Comparison of ENCODE assay signal across 32 cellular contexts in the genomic region with DNA sequence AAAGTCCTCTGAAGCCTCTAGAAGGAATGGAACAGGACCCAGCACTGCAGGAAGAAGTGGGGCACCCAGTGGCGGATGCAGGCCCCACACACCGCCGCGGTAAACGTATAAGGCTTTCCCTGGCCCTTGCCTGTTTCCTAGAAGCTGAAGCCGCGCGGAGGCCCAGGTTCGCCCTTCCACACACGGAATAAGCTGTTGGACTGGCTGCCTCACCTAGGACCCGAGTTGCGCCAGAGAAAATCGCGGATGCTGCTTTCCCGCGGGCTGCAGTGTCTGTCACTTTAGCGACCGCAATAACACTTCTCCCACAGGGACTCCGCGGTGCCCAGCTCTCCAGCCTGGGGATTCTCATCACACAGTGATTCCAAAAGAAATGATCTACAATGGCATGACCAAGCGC.
"Had no signal": no experiment of that assay in that cellular context is flagged by ENCODE, and none has a peak within 500 bp of the region (broad histone marks: within the 10 kb centered on the region; RNA-seq: fewer than 3 reads in every experiment).

No MANE protein-coding gene starts in this region.

- H3K27ac ChIP-seq: PC-9, RWPE1, WERI-Rb-1 had no signal

- H3K36me3 ChIP-seq: WERI-Rb-1 had no signal

- ATAC-seq: activated CD8-positive, alpha-beta T cell treated with anti-CD3 and anti-CD28 coated beads, Interleukin-2, amount 10 ng/mL, durations not matched to agents 7 days and 5 days; activated naive CD8-positive, alpha-beta T cell treated with anti-CD3 and anti-CD28 coated beads, Interleukin-2, amount 50 U/mL, for 24 hours; K562; Right ventricle myocardium inferior had no signal

- H3K36me3 Mint-ChIP-seq: activated naive CD8-positive, alpha-beta T cell; brain had no signal

- H3K4me3 ChIP-seq: K562, PC-9 had no signal

- DNase-seq: activated CD4-positive, alpha-beta T cell treated with anti-CD3 and anti-CD28 coated beads for 1 hour; activated CD4-positive, alpha-beta T cell treated with anti-CD3 and anti-CD28 coated beads for 48 hours; activated CD4-positive, alpha-beta T cell treated with anti-CD3 and anti-CD28 coated beads, Interleukin-2, amount 50 U/mL, for 48 hours; activated CD4-positive, CD25-positive, alpha-beta regulatory T cell; activated CD8-positive, alpha-beta T cell treated with anti-CD3 and anti-CD28 coated beads, Interleukin-2, amount 10 ng/mL, durations not matched to agents 7 days and 5 days; activated gamma-delta T cell treated with Interleukin-2 at 50 U/mL for 16 hours; activated naive CD4-positive, alpha-beta T cell treated with anti-CD3 and anti-CD28 coated beads, Interleukin-2, amount 10 ng/mL, durations not matched to agents 7 days and 5 days; activated naive CD8-positive, alpha-beta T cell treated with anti-CD3 and anti-CD28 coated beads, Interleukin-2, amount 50 U/mL, for 24 hours; activated T-cell treated with anti-CD3 and anti-CD28 coated beads, Interleukin-2, amount 50 U/mL, for 24 hours; anterior cingulate cortex; central memory CD4-positive, alpha-beta T cell; NCI-H1092 treated with DMSO at 0.1 percent for 48 hours; NCI-H1417; NCI-H146; NCI-H187; NCI-H2029 treated with DMSO at 0.1 percent for 48 hours; NCI-H2107; NCI-H2171; NCI-H510A; NCI-H526; NCI-H748 treated with DMSO at 0.1 percent for 48 hours; PC-9; SW 1271; T-helper 1 cell; T1000; WERI-Rb-1 had no signal

- H3K27me3 Mint-ChIP-seq: activated naive CD4-positive, alpha-beta T cell treated with anti-CD3 and anti-CD28 coated beads, Interleukin-2, amount 10 ng/mL, durations not matched to agents 7 days and 5 days; activated naive CD8-positive, alpha-beta T cell; activated naive CD8-positive, alpha-beta T cell treated with anti-CD3 and anti-CD28 coated beads, Interleukin-2, amount 50 U/mL, for 24 hours; activated T-cell treated with anti-CD3 and anti-CD28 coated beads, Interleukin-2, amount 50 U/mL, for 24 hours; brain had no signal

- H2AFZ ChIP-seq: PC-9 had no signal

- H3K4me2 ChIP-seq: PC-9 had no signal

- H3K4me1 Mint-ChIP-seq: activated naive CD4-positive, alpha-beta T cell treated with anti-CD3 and anti-CD28 coated beads, Interleukin-2, amount 10 ng/mL, durations not matched to agents 7 days and 5 days; activated naive CD8-positive, alpha-beta T cell treated with anti-CD3 and anti-CD28 coated beads, Interleukin-2, amount 50 U/mL, for 24 hours; brain had no signal

- H3K4me3 Mint-ChIP-seq: activated CD8-positive, alpha-beta T cell treated with anti-CD3 and anti-CD28 coated beads, Interleukin-2, amount 10 ng/mL, durations not matched to agents 7 days and 5 days; activated naive CD4-positive, alpha-beta T cell treated with anti-CD3 and anti-CD28 coated beads, Interleukin-2, amount 10 ng/mL, durations not matched to agents 7 days and 5 days; activated naive CD8-positive, alpha-beta T cell; activated naive CD8-positive, alpha-beta T cell treated with anti-CD3 and anti-CD28 coated beads, Interleukin-2, amount 50 U/mL, for 24 hours; activated T-cell treated with anti-CD3 and anti-CD28 coated beads, Interleukin-2, amount 50 U/mL, for 24 hours; activated T-helper 1 cell treated with anti-CD3 and anti-CD28 coated beads, Interleukin-12 subunit alpha, Interleukin-12 subunit beta, Interleukin-2, Interleukin-4 antibody, amounts not matched to agents 30 ng/mL and 10 ng/mL and 1 ng/mL, durations not matched to agents 14 hours and 24 hours and 36 hours; brain had no signal

- H3K27ac Mint-ChIP-seq: activated CD8-positive, alpha-beta T cell treated with anti-CD3 and anti-CD28 coated beads, Interleukin-2, amount 10 ng/mL, durations not matched to agents 7 days and 5 days; activated naive CD4-positive, alpha-beta T cell treated with anti-CD3 and anti-CD28 coated beads, Interleukin-2, amount 10 ng/mL, durations not matched to agents 7 days and 5 days; activated naive CD8-positive, alpha-beta T cell; activated naive CD8-positive, alpha-beta T cell treated with anti-CD3 and anti-CD28 coated beads, Interleukin-2, amount 50 U/mL, for 24 hours; activated T-cell treated with anti-CD3 and anti-CD28 coated beads, Interleukin-2, amount 50 U/mL, for 24 hours; activated T-helper 1 cell treated with anti-CD3 and anti-CD28 coated beads, Interleukin-12 subunit alpha, Interleukin-12 subunit beta, Interleukin-2, Interleukin-4 antibody, amounts not matched to agents 30 ng/mL and 10 ng/mL and 1 ng/mL, durations not matched to agents 14 hours and 24 hours and 36 hours; brain had no signal
